In the genomic region with DNA sequence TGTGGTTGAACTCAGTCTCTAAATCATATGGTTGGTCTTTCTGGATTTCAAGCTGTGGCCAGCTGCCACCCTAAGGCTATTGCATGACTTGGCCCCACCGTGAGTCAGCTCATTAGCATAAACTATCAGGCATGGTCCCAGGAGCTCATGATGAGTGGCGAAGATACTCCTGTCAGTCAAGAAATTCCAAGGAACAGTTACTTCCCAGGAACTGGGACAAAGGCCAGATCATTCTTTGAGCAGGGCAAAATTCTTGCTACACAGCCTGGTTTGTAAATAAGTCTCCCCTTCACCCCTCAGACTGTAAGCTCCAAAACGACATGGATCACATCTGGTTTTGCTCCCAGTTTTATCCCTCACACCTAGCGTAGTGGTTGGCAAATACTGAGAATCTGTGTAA, we compare ENCODE assay signal across 15 cellular contexts. TPM values are rescaled to one million over a fixed set of nuclear protein-coding genes. Genes with fewer than 3 reads are reported as not detected.
DNase-seq lines count a peak whose midpoint lies in the region; ATAC-seq and TF ChIP-seq lines count a peak whose summit lies in the region.
"Had no signal": no experiment of that assay in that cellular context is flagged by ENCODE, and none has a peak within 500 bp of the region (broad histone marks: within the 10 kb centered on the region; RNA-seq: fewer than 3 reads in every experiment).

No MANE protein-coding gene starts in this region.

- H2AK5ac ChIP-seq in trophoblast cell (ENCODE audit: low read length): no peak overlapping the region

- H3K4me1 ChIP-seq in trophoblast cell (ENCODE audit: control insufficient read depth in 1 of 2, insufficient read depth in 2 of 2, low read length in 2 of 2) (peaks cover 6 to 9% of the 10 kb centered on the region in 2 experiments), tibial nerve (no peaks in the 10 kb centered on the region)
- H3K4me1 ChIP-seq: sigmoid colon, vagina had no signal

- TF ChIP-seq EP300 in tibial nerve (IDR thresholded peaks at IDR 0.05): no peak

- H2BK12ac ChIP-seq in trophoblast cell (ENCODE audit: low read length): peak overlapping the region; percentile 87

- peaks cover 3% of the 10 kb centered on the region for H3K79me1 ChIP-seq in trophoblast cell (ENCODE audit: low read length)

- H4K8ac ChIP-seq in trophoblast cell (ENCODE audit: low read depth, low read length): no peak overlapping the region

- H3K27me3 ChIP-seq in trophoblast cell (ENCODE audit: insufficient read depth, low read length) (no peaks in the 10 kb centered on the region), tibial nerve (no peaks in the 10 kb centered on the region)
- H3K27me3 ChIP-seq: sigmoid colon, vagina had no signal

- no CpG with 5 or more reads among the region's 4 CpGs for WGBS in trophoblast cell (ENCODE audit: extremely low coverage, insufficient coverage, insufficient read length)
- 53% methylated on average over 4 of the region's 4 CpGs for WGBS in tibial nerve, 2 donors

- DNase-seq in GM04503 (ENCODE audit: low read depth) (peak; percentile 75), OCI-M1 (lab: John Stamatoyannopoulos, UW) (peak; percentile 38), epithelial cell of esophagus (ENCODE audit: low read depth) (peak; percentile 86), trophoblast cell (peak; percentile 64 to 75), tibial nerve (ENCODE audit: low spot score in 2 of 2) (no peak)
- DNase-seq in stimulated activated CD4-positive, alpha-beta T cell treated with anti-CD3 and anti-CD28 coated beads, Interleukin-4, amount 100 ng/mL, for 4 hours: no peak
- DNase-seq: activated T-cell treated with anti-CD3 and anti-CD28 coated beads, Interleukin-2, amount 50 U/mL, for 48 hours; DMS79 treated with DMSO at 0.1 percent for 48 hours; NCI-H2171; sigmoid colon had no signal

- H2BK120ac ChIP-seq in trophoblast cell (ENCODE audit: insufficient read depth, low read length, poor library complexity): peak overlapping the region; percentile 80

- no peak overlapping the region for H3K18ac ChIP-seq in trophoblast cell (ENCODE audit: low read length)

- H3K27ac ChIP-seq in trophoblast cell (ENCODE audit: low read depth, low read length) (peak overlapping the region; percentile 91), tibial nerve (no peak overlapping the region)
- H3K27ac ChIP-seq: sigmoid colon, vagina had no signal

- no peaks in the 10 kb centered on the region for H3K79me2 ChIP-seq in trophoblast cell (ENCODE audit: control insufficient read depth, insufficient read depth, low read length, poor library complexity)

- no peak overlapping the region for H3K14ac ChIP-seq in trophoblast cell (ENCODE audit: low read length)

- peak overlapping the region; percentile 68 for H4K91ac ChIP-seq in trophoblast cell (ENCODE audit: low read depth, low read length)

- no peak overlapping the region for H3K23ac ChIP-seq in trophoblast cell (ENCODE audit: low read length)

- H3K9ac ChIP-seq in trophoblast cell (ENCODE audit: low read length): no peak overlapping the region

- H4K12ac ChIP-seq in trophoblast cell (ENCODE audit: low read depth, low read length): no peak overlapping the region

- no peak overlapping the region for H2AFZ ChIP-seq in trophoblast cell (ENCODE audit: insufficient read depth, low read length, poor library complexity)

- peak overlapping the region; percentile 76 for H2BK5ac ChIP-seq in trophoblast cell (ENCODE audit: low read depth, low read length, poor library complexity)

- TF ChIP-seq CTCF in epithelial cell of esophagus (IDR thresholded peaks at IDR 0.05; ENCODE audit: insufficient read depth, low read depth, low read length, missing control alignments) (no peak), tibial nerve (IDR thresholded peaks at IDR 0.05) (no peak)

- TF ChIP-seq POLR2A in tibial nerve (IDR thresholded peaks at IDR 0.05): no peak

- no peaks in the 10 kb centered on the region for H3K9me3 ChIP-seq in trophoblast cell (ENCODE audit: insufficient read depth, low read depth, low read length)
- no peaks in the 10 kb centered on the region for H3K9me3 ChIP-seq in tibial nerve
- H3K9me3 ChIP-seq: sigmoid colon, vagina had no signal

- H3K4me3 ChIP-seq in epithelial cell of esophagus (ENCODE audit: low read length): no peak overlapping the region
- H3K4me3 ChIP-seq in trophoblast cell (ENCODE audit: low read depth, low read length): no peak overlapping the region
- H3K4me3 ChIP-seq in tibial nerve: no peak overlapping the region
- H3K4me3 ChIP-seq: sigmoid colon, vagina had no signal

- H3K36me3 ChIP-seq in trophoblast cell (ENCODE audit: control insufficient read depth in 1 of 2, insufficient read depth in 2 of 2, low read length in 2 of 2) (no peaks in the 10 kb centered on the region), tibial nerve (no peaks in the 10 kb centered on the region)
- H3K36me3 ChIP-seq: sigmoid colon, vagina had no signal

- H3K4ac ChIP-seq in trophoblast cell (ENCODE audit: low read depth, low read length): no peak overlapping the region

- peak overlapping the region; percentile 45 for H3K4me2 ChIP-seq in trophoblast cell (ENCODE audit: low read length)

- ATAC-seq in GM19328 (IDR thresholded peaks at IDR 0.05; ENCODE audit: unreplicated experiment): no peak
- no peak for ATAC-seq in GM21529 (IDR thresholded peaks at IDR 0.05; ENCODE audit: unreplicated experiment)
- ATAC-seq: Panc1, WTC11 had no signal

RNA-seq across cellular contexts. Expression of gene KIAA1586, which starts 33.0 kb away (rescaled TPM):
- polyA plus RNA-seq in trophoblast cell (2013): 8.3 and 8.7 TPM in 2 replicates
- 1 to 10 TPM; 5.7 to 6.6 (median 6.1) TPM for total RNA-seq in tibial nerve

RNA-seq across cellular contexts. Expression of gene BEND6, which starts 58.6 kb away (rescaled TPM):
- 8.7 and 9.6 TPM in 2 replicates for polyA plus RNA-seq in trophoblast cell (2013)
- 1 to 10 TPM; 2.0 to 7.8 (median 3.3) TPM for total RNA-seq in tibial nerve

Comparison
In these comparisons a context has a peak if more than half of its experiments do, and no peak if none do; other contexts are left out.
1. DNase-seq: peak in GM04503 (single experiment), OCI-M1 (single experiment), epithelial cell of esophagus (single experiment) and trophoblast cell (2 of 2); none in stimulated activated CD4-positive, alpha-beta T cell treated with anti-CD3 and anti-CD28 coated beads, Interleukin-4, amount 100 ng/mL, for 4 hours (0 of 2) and tibial nerve (0 of 2).